Comparison of ENCODE assay signal across 9 cellular contexts in the genomic region with DNA sequence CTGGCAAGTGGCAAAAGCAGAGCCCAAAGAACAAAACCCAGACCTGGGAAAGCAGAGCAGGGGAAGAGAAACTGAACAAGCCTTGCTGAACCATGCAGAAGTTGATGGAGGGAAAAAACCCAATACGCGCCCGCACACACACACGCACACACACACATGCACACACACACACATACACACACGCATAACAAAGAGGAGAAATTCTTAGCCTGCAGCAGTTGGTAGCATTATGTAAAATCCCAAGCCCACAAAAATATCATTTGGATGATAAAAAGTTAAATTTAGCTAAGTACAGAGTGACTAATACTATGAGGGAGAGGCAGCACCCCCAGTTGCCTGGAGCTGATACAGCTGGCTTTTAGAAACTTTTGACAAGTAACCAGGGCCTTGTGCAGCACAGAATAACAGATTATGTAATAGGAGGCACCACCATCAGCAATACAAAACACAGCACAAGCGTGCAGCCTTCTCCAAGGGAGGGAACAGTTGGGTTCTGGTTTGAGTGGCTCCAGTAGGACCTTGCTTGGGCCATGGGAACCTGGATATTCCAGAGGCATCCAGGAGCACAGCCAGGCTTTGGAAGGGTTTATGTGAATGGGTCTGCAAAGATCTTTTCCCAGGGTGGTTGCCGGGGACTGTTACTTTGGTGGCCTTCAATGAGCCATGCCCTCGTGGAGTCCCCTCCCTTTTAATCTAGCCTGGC. TPM values are rescaled to one million over a fixed set of nuclear protein-coding genes. Genes with fewer than 3 reads are reported as not detected.
A peak's percentile ranks its signal among the peaks of the same experiment; 100 is the strongest.
DNase-seq lines count a peak whose midpoint lies in the region; ATAC-seq and TF ChIP-seq lines count a peak whose summit lies in the region.
"Had no signal": no experiment of that assay in that cellular context is flagged by ENCODE, and none has a peak within 500 bp of the region (broad histone marks: within the 10 kb centered on the region; RNA-seq: fewer than 3 reads in every experiment).

No MANE protein-coding gene starts in this region.

- peaks cover 61% of the 10 kb centered on the region for H3K4me1 Mint-ChIP-seq in activated naive CD8-positive, alpha-beta T cell (ENCODE audit: low read depth)
- no peaks in the 10 kb centered on the region for H3K4me1 Mint-ChIP-seq in Calu3 (ENCODE audit: low read depth, unreplicated experiment)

- H3K36me3 Mint-ChIP-seq in activated naive CD8-positive, alpha-beta T cell: no peaks in the 10 kb centered on the region
- no peaks in the 10 kb centered on the region for H3K36me3 Mint-ChIP-seq in Calu3 (ENCODE audit: insufficient read depth, unreplicated experiment)

- no peaks in the 10 kb centered on the region for H3K9me3 Mint-ChIP-seq in activated naive CD8-positive, alpha-beta T cell (ENCODE audit: low read depth)
- H3K9me3 Mint-ChIP-seq in Calu3 (ENCODE audit: low read depth, unreplicated experiment): no peaks in the 10 kb centered on the region

- intact Hi-C loops in right cardiac atrium (cut with DNase I): no loop called here
- intact Hi-C loops in Calu3 (cut with micrococcal nuclease; ENCODE audit: unreplicated experiment): no loop called here

- WGBS in right cardiac atrium: 36% methylated on average over 8 of the region's 8 CpGs

- H3K4me3 Mint-ChIP-seq in activated naive CD8-positive, alpha-beta T cell: no peak overlapping the region
- H3K4me3 Mint-ChIP-seq in Calu3 (ENCODE audit: low read depth, unreplicated experiment): no peak overlapping the region

- peak overlapping the region; percentile 75 for H3K27ac Mint-ChIP-seq in activated naive CD8-positive, alpha-beta T cell
- no peak overlapping the region for H3K27ac Mint-ChIP-seq in Calu3 (ENCODE audit: unreplicated experiment)

- TF ChIP-seq CTCF in Calu3 (IDR thresholded peaks at IDR 0.05; ENCODE audit: unreplicated experiment): no peak

- no peaks in the 10 kb centered on the region for H3K9me3 ChIP-seq in right cardiac atrium (ENCODE audit: control insufficient read depth, low read length)

- ATAC-seq in activated CD4-positive, CD25-positive, alpha-beta regulatory T cell treated with anti-CD3 and anti-CD28 coated beads, Interleukin-2, amount 50 U/mL, for 24 hours: peak; percentile 54 to 55
- ATAC-seq in right cardiac atrium: peak; percentile 91 to 95
- no peak for ATAC-seq in HG03025 (IDR thresholded peaks at IDR 0.05; ENCODE audit: low FRiP score, unreplicated experiment)
- ATAC-seq in GM21515 (IDR thresholded peaks at IDR 0.05; ENCODE audit: unreplicated experiment): no peak

- H3K27me3 Mint-ChIP-seq in activated naive CD8-positive, alpha-beta T cell: no peaks in the 10 kb centered on the region
- no peaks in the 10 kb centered on the region for H3K27me3 Mint-ChIP-seq in Calu3 (ENCODE audit: unreplicated experiment)

- peaks cover 24% of the 10 kb centered on the region for H3K4me1 ChIP-seq in right cardiac atrium (ENCODE audit: control insufficient read depth, insufficient read depth, low read length)

- no peak for DNase-seq in activated CD4-positive, CD25-positive, alpha-beta regulatory T cell treated with anti-CD3 and anti-CD28 coated beads, Interleukin-2, amount 50 U/mL, for 72 hours
- peak; percentile 67 to 85 (median 78) for DNase-seq in right cardiac atrium
- peak; percentile 93 for DNase-seq in stromal cell of bone marrow (ENCODE audit: low read depth)
- no peak for DNase-seq in Calu3

- BruUV-seq in Calu3 (replicated peaks; lab: Mats Ljungman, UMichigan): no TSS peak

- CTCF ChIA-PET in Calu3 (lab: Charles Lee): interaction anchor here (0.9 kb wide), 1 partner anchor 11 kb away, joined by 3 read pairs; no protein-coding TSS in a partner anchor

- H3K27me3 ChIP-seq in right cardiac atrium (ENCODE audit: control insufficient read depth, insufficient read depth): no peaks in the 10 kb centered on the region

- peak overlapping the region; percentile 87 for H3K27ac ChIP-seq in right cardiac atrium (ENCODE audit: low read length)
- H3K27ac ChIP-seq: C4-2B had no signal

- no peak overlapping the region for H3K4me3 ChIP-seq in right cardiac atrium (ENCODE audit: low read length)

RNA-seq across cellular contexts. Expression of a gene that starts 35.3 kb away (rescaled TPM):
- total RNA-seq in right cardiac atrium (10 to 100 TPM; 19.4 to 26.8 (median 20.9) TPM), Calu3 (2022) (7.8 and 8.4 TPM in 2 replicates)
- polyA plus RNA-seq in right cardiac atrium: 10.8 TPM

Comparison
In these comparisons a context has a peak if more than half of its experiments do, and no peak if none do; other contexts are left out.
1. ATAC-seq: peak in activated CD4-positive, CD25-positive, alpha-beta regulatory T cell treated with anti-CD3 and anti-CD28 coated beads, Interleukin-2, amount 50 U/mL, for 24 hours (2 of 2) and right cardiac atrium (2 of 2); none in HG03025 (single experiment) and GM21515 (single experiment).
2. DNase-seq: peak in right cardiac atrium (3 of 3) and stromal cell of bone marrow (single experiment); none in activated CD4-positive, CD25-positive, alpha-beta regulatory T cell treated with anti-CD3 and anti-CD28 coated beads, Interleukin-2, amount 50 U/mL, for 72 hours (single experiment) and Calu3 (single experiment).